Comparison of ENCODE assay signal across 8 cellular contexts in genomic region chrX:149962859-149963757, GRCh38.
DNase-seq lines count a peak whose midpoint lies in the region; ATAC-seq and FAIRE-seq lines count a peak whose summit lies in the region.

No MANE protein-coding gene starts in this region.

- FAIRE-seq in islet of Langerhans (lab: Jason Lieb, UNC), result peak; percentile 94

- ATAC-seq in GM18502 (IDR thresholded peaks at IDR 0.05; ENCODE audit: poor library complexity, unreplicated experiment), result peak; percentile 93
- peak; percentile 79 for ATAC-seq in HG03520 (IDR thresholded peaks at IDR 0.05; ENCODE audit: unreplicated experiment)

- DNase-seq in CD1c-positive myeloid dendritic cell (ENCODE audit: extremely low spot score), result peak; percentile 33
- DNase-seq in OCI-M1 (lab: John Stamatoyannopoulos, UW), result peak; percentile 33
- peak; percentile 17 for DNase-seq in brain pericyte (ENCODE audit: low read depth, low spot score)
- peak; percentile 32 for DNase-seq in stimulated activated CD8-positive, alpha-beta memory T cell treated with anti-CD3 and anti-CD28 coated beads, Interleukin-4, amount 100 ng/mL, for 48 hours
- DNase-seq in OCI-M2 (lab: John Stamatoyannopoulos, UW; ENCODE audit: unreplicated experiment), result no peak
